In genomic region chr18:78758496-78758895, GRCh38 we compare ENCODE assay signal across 17 cellular contexts.
DNase-seq lines count a peak whose midpoint lies in the region; ATAC-seq and TF ChIP-seq lines count a peak whose summit lies in the region.
"Had no signal": no experiment of that assay in that cellular context is flagged by ENCODE, and none has a peak within 500 bp of the region (broad histone marks: within the 10 kb centered on the region; RNA-seq: fewer than 3 reads in every experiment).

No MANE protein-coding gene starts in this region.

- H3K4me1 ChIP-seq in BLaER1 (peaks cover 13% of the 10 kb centered on the region), colonic mucosa (no peaks in the 10 kb centered on the region)
- H3K4me1 ChIP-seq: A549 had no signal

- CTCF ChIA-PET in activated CD8-positive, alpha-beta memory T cell treated with anti-CD3 and anti-CD28 coated beads, Interleukin-2, amount 10 ng/mL, durations not matched to agents 7 days and 5 days (lab: Charles Lee) = no interaction called here

- H3K9ac ChIP-seq in BLaER1 (no peak overlapping the region), colonic mucosa (ENCODE audit: low read depth in 2 of 2, low read length in 2 of 2) (no peak overlapping the region)
- H3K9ac ChIP-seq: GM23248 had no signal

- no peaks in the 10 kb centered on the region for H3K36me3 Mint-ChIP-seq in activated CD8-positive, alpha-beta memory T cell treated with anti-CD3 and anti-CD28 coated beads, Interleukin-2, amount 10 ng/mL, durations not matched to agents 7 days and 5 days
- no peaks in the 10 kb centered on the region for H3K36me3 Mint-ChIP-seq in osteocyte (ENCODE audit: unreplicated experiment)
- H3K36me3 Mint-ChIP-seq: CD8-positive, alpha-beta T cell had no signal

- H3K4me3 Mint-ChIP-seq in activated CD8-positive, alpha-beta memory T cell treated with anti-CD3 and anti-CD28 coated beads, Interleukin-2, amount 10 ng/mL, durations not matched to agents 7 days and 5 days = no peak overlapping the region
- no peak overlapping the region for H3K4me3 Mint-ChIP-seq in osteocyte (ENCODE audit: unreplicated experiment)
- H3K4me3 Mint-ChIP-seq: CD8-positive, alpha-beta T cell had no signal

- no peaks in the 10 kb centered on the region for H4K20me1 ChIP-seq in BLaER1

- H3K27me3 Mint-ChIP-seq in activated CD8-positive, alpha-beta memory T cell treated with anti-CD3 and anti-CD28 coated beads, Interleukin-2, amount 10 ng/mL, durations not matched to agents 7 days and 5 days = no peaks in the 10 kb centered on the region
- H3K27me3 Mint-ChIP-seq in osteocyte (ENCODE audit: unreplicated experiment) = no peaks in the 10 kb centered on the region

- peak overlapping the region; percentile 59; the same call in 1 of the 2 replicates for H3K4me2 ChIP-seq in BLaER1
- H3K4me2 ChIP-seq: A549 had no signal

- H3K9me3 ChIP-seq in BLaER1 = peaks cover 20% of the 10 kb centered on the region
- no peaks in the 10 kb centered on the region for H3K9me3 ChIP-seq in colonic mucosa
- H3K9me3 ChIP-seq: A549 had no signal

- H3K4me3 ChIP-seq in BLaER1 = no peak overlapping the region
- no peak overlapping the region for H3K4me3 ChIP-seq in colonic mucosa
- H3K4me3 ChIP-seq: A549, GM23248 had no signal

- no peak overlapping the region for H3K27ac Mint-ChIP-seq in activated CD8-positive, alpha-beta memory T cell treated with anti-CD3 and anti-CD28 coated beads, Interleukin-2, amount 10 ng/mL, durations not matched to agents 7 days and 5 days
- no peak overlapping the region for H3K27ac Mint-ChIP-seq in osteocyte (ENCODE audit: unreplicated experiment)
- H3K27ac Mint-ChIP-seq: CD8-positive, alpha-beta T cell had no signal

- intact Hi-C loops in colonic mucosa (cut with DNase I) = no loop called here

- no peak for ATAC-seq in activated CD8-positive, alpha-beta memory T cell treated with anti-CD3 and anti-CD28 coated beads, Interleukin-2, amount 10 ng/mL, durations not matched to agents 7 days and 5 days
- no peak for ATAC-seq in GM21515 (IDR thresholded peaks at IDR 0.05; ENCODE audit: unreplicated experiment)
- ATAC-seq: A549; CD8-positive, alpha-beta T cell had no signal

- no peak overlapping the region for H3K27ac ChIP-seq in BLaER1
- no peak overlapping the region for H3K27ac ChIP-seq in colonic mucosa
- H3K27ac ChIP-seq: 22Rv1, A549, GM23248 had no signal

- no peaks in the 10 kb centered on the region for H3K4me1 Mint-ChIP-seq in activated CD8-positive, alpha-beta memory T cell treated with anti-CD3 and anti-CD28 coated beads, Interleukin-2, amount 10 ng/mL, durations not matched to agents 7 days and 5 days
- H3K4me1 Mint-ChIP-seq in osteocyte (ENCODE audit: unreplicated experiment) = no peaks in the 10 kb centered on the region

- H3K27me3 ChIP-seq in BLaER1 = no peaks in the 10 kb centered on the region
- no peaks in the 10 kb centered on the region for H3K27me3 ChIP-seq in colonic mucosa

- peak; percentile 28 for DNase-seq in activated CD8-positive, alpha-beta memory T cell treated with anti-CD3 and anti-CD28 coated beads for 24 hours
- DNase-seq in activated CD8-positive, alpha-beta memory T cell treated with anti-CD3 and anti-CD28 coated beads, Interleukin-2, amount 10 ng/mL, durations not matched to agents 7 days and 5 days = no peak
- DNase-seq in colonic mucosa = peak; percentile 6
- DNase-seq in osteocyte (ENCODE audit: extremely low spot score, unreplicated experiment) = peak; percentile 54
- DNase-seq in NCI-H1694 treated with DMSO at 0.1 percent for 48 hours (lab: John Stamatoyannopoulos, UW) = no peak
- no peak for DNase-seq in NCI-H2029 (lab: John Stamatoyannopoulos, UW)
- DNase-seq: AML-193, Calu3, DMS79 treated with DMSO at 0.1 percent for 48 hours, GF-D8, GM23248, HCEC 1CT had no signal

- H3K36me3 ChIP-seq in BLaER1 (no peaks in the 10 kb centered on the region), colonic mucosa (no peaks in the 10 kb centered on the region)

- TF ChIP-seq CTCF in colonic mucosa (IDR thresholded peaks at IDR 0.05) = no peak
- no peak for TF ChIP-seq CTCF in osteocyte (IDR thresholded peaks at IDR 0.05)

- peaks cover 9% of the 10 kb centered on the region for H3K9me3 Mint-ChIP-seq in activated CD8-positive, alpha-beta memory T cell treated with anti-CD3 and anti-CD28 coated beads, Interleukin-2, amount 10 ng/mL, durations not matched to agents 7 days and 5 days (ENCODE audit: low read depth)
- H3K9me3 Mint-ChIP-seq in osteocyte (ENCODE audit: unreplicated experiment) = peaks cover 37% of the 10 kb centered on the region

Comparison
In these comparisons a context has a peak if more than half of its experiments do, and no peak if none do; other contexts are left out.
1. DNase-seq: peak in activated CD8-positive, alpha-beta memory T cell treated with anti-CD3 and anti-CD28 coated beads for 24 hours (single experiment), colonic mucosa (single experiment) and osteocyte (single experiment); none in activated CD8-positive, alpha-beta memory T cell treated with anti-CD3 and anti-CD28 coated beads, Interleukin-2, amount 10 ng/mL, durations not matched to agents 7 days and 5 days (single experiment), NCI-H1694 treated with DMSO at 0.1 percent for 48 hours (single experiment) and NCI-H2029 (single experiment).